In genomic region chr1:54270543-54270942, GRCh38 we compare ENCODE assay signal across 1 cellular context.
TF ChIP-seq lines count a peak whose summit lies in the region.

No MANE protein-coding gene starts in this region.

TF ChIP-seq in SK-N-SH treated with all-trans-retinoic acid at 6 μM for 48 hours, 23 proteins besides CTCF, POLR2A, EP300 and RAD21 (continued from another document):
- TF ChIP-seq CSRNP3 (CRISPR knock-in tag; IDR thresholded peaks at IDR 0.05) (no peak), ZNF70 (CRISPR knock-in tag; IDR thresholded peaks at IDR 0.05) (no peak), ARNTL (CRISPR knock-in tag; IDR thresholded peaks at IDR 0.05; ENCODE audit: borderline replicate concordance, low read depth) (no peak), TCF4 (CRISPR knock-in tag; IDR thresholded peaks at IDR 0.05; ENCODE audit: borderline replicate concordance) (no peak), ZFP3 (CRISPR knock-in tag; IDR thresholded peaks at IDR 0.05) (no peak), ZNF565 (CRISPR knock-in tag; conservative IDR thresholded peaks at IDR 0.05; ENCODE audit: low read depth) (no peak), ESRRG (CRISPR knock-in tag; IDR thresholded peaks at IDR 0.05) (no peak), PATZ1 (CRISPR knock-in tag; IDR thresholded peaks at IDR 0.05; ENCODE audit: borderline replicate concordance) (no peak), BACH2 (CRISPR knock-in tag; IDR thresholded peaks at IDR 0.05; ENCODE audit: borderline replicate concordance) (no peak), ZFP30 (CRISPR knock-in tag; IDR thresholded peaks at IDR 0.05) (no peak), ZC3H10 (CRISPR knock-in tag; IDR thresholded peaks at IDR 0.05) (no peak), ISL1 (CRISPR knock-in tag; IDR thresholded peaks at IDR 0.05) (no peak), OSR1 (CRISPR knock-in tag; IDR thresholded peaks at IDR 0.05) (no peak), CREB5 (CRISPR knock-in tag; IDR thresholded peaks at IDR 0.05; ENCODE audit: low read depth) (no peak)
